ENCODE assay signal across 1 cellular context in genomic region chr1:153659175-153659534, GRCh38.
TF ChIP-seq lines count a peak whose summit lies in the region.

No MANE protein-coding gene starts in this region.

TF ChIP-seq in HepG2, 621 proteins besides CTCF, POLR2A, EP300 and RAD21:
- TF ChIP-seq ZNF660 (CRISPR knock-in tag; IDR thresholded peaks at IDR 0.05; ENCODE audit: borderline replicate concordance, low read depth) = no peak
- 0 out of 2 replicates have a peak, but pooled peaks have one; percentile 25 for TF ChIP-seq ZBTB34 (CRISPR knock-in tag; IDR thresholded peaks at IDR 0.05)
- TF ChIP-seq, protein P1, sequence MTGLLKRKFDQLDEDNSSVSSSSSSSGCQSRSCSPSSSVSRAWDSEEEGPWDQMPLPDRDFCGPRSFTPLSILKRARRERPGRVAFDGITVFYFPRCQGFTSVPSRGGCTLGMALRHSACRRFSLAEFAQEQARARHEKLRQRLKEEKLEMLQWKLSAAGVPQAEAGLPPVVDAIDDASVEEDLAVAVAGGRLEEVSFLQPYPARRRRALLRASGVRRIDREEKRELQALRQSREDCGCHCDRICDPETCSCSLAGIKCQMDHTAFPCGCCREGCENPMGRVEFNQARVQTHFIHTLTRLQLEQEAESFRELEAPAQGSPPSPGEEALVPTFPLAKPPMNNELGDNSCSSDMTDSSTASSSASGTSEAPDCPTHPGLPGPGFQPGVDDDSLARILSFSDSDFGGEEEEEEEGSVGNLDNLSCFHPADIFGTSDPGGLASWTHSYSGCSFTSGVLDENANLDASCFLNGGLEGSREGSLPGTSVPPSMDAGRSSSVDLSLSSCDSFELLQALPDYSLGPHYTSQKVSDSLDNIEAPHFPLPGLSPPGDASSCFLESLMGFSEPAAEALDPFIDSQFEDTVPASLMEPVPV (CRISPR knock-in tag; IDR thresholded peaks at IDR 0.05) = no peak
TF ChIP-seq in HepG2: peak in this region for 1.
